Comparison of ENCODE assay signal across 27 cellular contexts in the genomic region with DNA sequence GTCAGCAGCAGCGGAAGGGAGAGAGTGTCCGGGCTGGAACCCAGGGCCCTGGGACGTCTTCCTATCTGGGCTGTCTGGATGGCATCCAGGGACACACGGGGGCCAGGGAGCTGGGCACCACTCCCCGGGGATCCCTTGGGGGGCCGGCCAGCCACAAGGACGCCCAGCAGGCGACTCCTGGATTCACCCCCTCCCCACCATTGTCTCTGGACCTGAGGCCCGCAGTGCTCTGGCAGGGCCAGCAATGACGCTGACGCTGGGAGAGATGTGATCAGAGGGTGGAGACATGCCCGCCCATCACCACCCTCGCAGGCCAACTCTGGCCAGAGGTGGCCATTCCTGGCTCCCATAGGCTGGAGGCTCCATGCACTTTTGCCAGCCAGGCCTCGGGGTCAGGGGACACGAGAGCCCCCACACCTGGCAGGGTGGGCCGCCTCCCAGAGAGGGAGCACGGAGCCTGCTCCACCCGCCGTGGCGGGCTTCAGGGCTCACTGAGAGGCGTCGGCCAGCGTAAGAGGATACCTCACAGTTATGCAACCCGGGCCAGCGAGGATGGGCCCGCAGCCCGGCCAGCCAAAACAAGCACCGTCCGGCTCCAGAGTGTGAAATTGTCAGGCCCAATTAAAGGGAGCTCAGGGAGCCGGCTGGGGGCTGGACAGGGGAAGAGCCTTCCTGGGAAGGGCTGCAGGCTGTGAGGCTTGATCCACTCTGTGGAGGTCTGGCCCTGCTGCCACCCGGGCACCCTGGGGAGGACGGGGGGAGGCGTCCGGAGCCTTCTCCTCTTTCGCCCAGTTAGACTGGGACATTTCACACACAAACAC. TPM values are rescaled to one million over a fixed set of nuclear protein-coding genes. Genes with fewer than 3 reads are reported as not detected.
DNase-seq lines count a peak whose midpoint lies in the region; ATAC-seq and TF ChIP-seq lines count a peak whose summit lies in the region.
"Had no signal": no experiment of that assay in that cellular context is flagged by ENCODE, and none has a peak within 500 bp of the region (broad histone marks: within the 10 kb centered on the region; RNA-seq: fewer than 3 reads in every experiment).

No MANE protein-coding gene starts in this region.

- H3K27ac ChIP-seq in gastrocnemius medialis: no peak overlapping the region
- H3K27ac ChIP-seq: foreskin keratinocyte, thoracic aorta had no signal

- H3K4me3 ChIP-seq in Loucy (ENCODE audit: low read length, poor library complexity, severe bottlenecking) (no peak overlapping the region), gastrocnemius medialis (no peak overlapping the region)
- H3K4me3 ChIP-seq: thoracic aorta had no signal

- no peaks in the 10 kb centered on the region for H3K79me2 ChIP-seq in Loucy (ENCODE audit: insufficient read depth, low read length)

- H3K36me3 ChIP-seq in Loucy (ENCODE audit: insufficient read depth, low read length) (no peaks in the 10 kb centered on the region), gastrocnemius medialis (no peaks in the 10 kb centered on the region)
- H3K36me3 ChIP-seq: thoracic aorta had no signal

- TF ChIP-seq POLR2A in gastrocnemius medialis (IDR thresholded peaks at IDR 0.05): no peak

- no peaks in the 10 kb centered on the region for H3K9me2 ChIP-seq in Loucy (replicated peaks; ENCODE audit: low read depth, low read length)

- no peak for TF ChIP-seq CTCF in CD14-positive monocyte (IDR thresholded peaks at IDR 0.05)
- TF ChIP-seq CTCF in Loucy (conservative IDR thresholded peaks at IDR 0.05; ENCODE audit: low read length): no peak
- TF ChIP-seq CTCF in gastrocnemius medialis (IDR thresholded peaks at IDR 0.05 in 4 of 5, conservative IDR thresholded peaks at IDR 0.05 in 1 of 5): no peak

- H3K9me3 Mint-ChIP-seq in CD14-positive monocyte: no peaks in the 10 kb centered on the region
- H3K9me3 Mint-ChIP-seq: T-cell had no signal

- ATAC-seq in gastrocnemius medialis (peak; percentile 36 to 55), GM21529 (IDR thresholded peaks at IDR 0.05; ENCODE audit: unreplicated experiment) (no peak), T-helper 17 cell (no peak), GM19397 (IDR thresholded peaks at IDR 0.05; ENCODE audit: unreplicated experiment) (no peak)
- ATAC-seq: foreskin keratinocyte had no signal

- no peaks in the 10 kb centered on the region for H4K20me1 ChIP-seq in Loucy (ENCODE audit: insufficient read depth, low read length, poor library complexity, severe bottlenecking)

- H3K27me3 Mint-ChIP-seq in CD14-positive monocyte (ENCODE audit: low read depth in 3 of 3) (peaks cover 4 to 8% (median 6%) of the 10 kb centered on the region in 3 donors), T-helper 17 cell (no peaks in the 10 kb centered on the region)
- H3K27me3 Mint-ChIP-seq: CD4-positive, CD25-positive, alpha-beta regulatory T cell had no signal

- H3K4me1 ChIP-seq in Loucy (ENCODE audit: insufficient read depth, low read length, poor library complexity, severe bottlenecking): peaks cover 91% of the 10 kb centered on the region
- no peaks in the 10 kb centered on the region for H3K4me1 ChIP-seq in gastrocnemius medialis
- H3K4me1 ChIP-seq: foreskin keratinocyte had no signal

- no peaks in the 10 kb centered on the region for H3K9me3 ChIP-seq in Loucy (ENCODE audit: insufficient read depth, low read depth, low read length)
- no peaks in the 10 kb centered on the region for H3K9me3 ChIP-seq in gastrocnemius medialis
- H3K9me3 ChIP-seq in T-helper 17 cell (ENCODE audit: control insufficient read depth, low read length, poor library complexity, severe bottlenecking): no peaks in the 10 kb centered on the region
- H3K9me3 ChIP-seq: thoracic aorta had no signal

- H3K4me2 ChIP-seq in Loucy (ENCODE audit: low read depth, low read length, poor library complexity, severe bottlenecking): no peak overlapping the region

- H3K4me1 Mint-ChIP-seq in CD14-positive monocyte (no peaks in the 10 kb centered on the region), T-helper 17 cell (peaks cover 16% of the 10 kb centered on the region)

- H3K4me3 Mint-ChIP-seq in CD14-positive monocyte (no peak overlapping the region), T-helper 17 cell (no peak overlapping the region)
- H3K4me3 Mint-ChIP-seq: CD4-positive, CD25-positive, alpha-beta regulatory T cell had no signal

- no peak overlapping the region for H2AFZ ChIP-seq in Loucy (ENCODE audit: low read length)

- intact Hi-C loops in CD14-positive monocyte (cut with micrococcal nuclease): no loop called here
- intact Hi-C loops in gastrocnemius medialis (cut with DNase I; ENCODE audit: low total_unique reads): no loop called here

- in situ Hi-C loops in gastrocnemius medialis (cut with MboI; ENCODE audit: low sequenced_read_pairs in 4 of 4): no loop called here

- no peaks in the 10 kb centered on the region for H3K36me3 Mint-ChIP-seq in CD14-positive monocyte
- H3K36me3 Mint-ChIP-seq in T-helper 17 cell (ENCODE audit: low read depth): no peaks in the 10 kb centered on the region
- H3K36me3 Mint-ChIP-seq: CD4-positive, CD25-positive, alpha-beta regulatory T cell; T-cell had no signal

- no peaks in the 10 kb centered on the region for H3F3A ChIP-seq in Loucy (ENCODE audit: low read depth)

- H3K27me3 ChIP-seq in Loucy (ENCODE audit: insufficient read depth, low read length, poor library complexity, severe bottlenecking) (no peaks in the 10 kb centered on the region), gastrocnemius medialis (peaks cover 9 to 30% (median 18%) of the 10 kb centered on the region in 3 donors)
- H3K27me3 ChIP-seq: foreskin keratinocyte had no signal

- H3K9ac ChIP-seq in Loucy (ENCODE audit: low read depth, low read length, poor library complexity, severe bottlenecking): peak overlapping the region; percentile 65

- no peak overlapping the region for H3K27ac Mint-ChIP-seq in CD14-positive monocyte
- H3K27ac Mint-ChIP-seq in T-helper 17 cell: no peak overlapping the region
- H3K27ac Mint-ChIP-seq: CD4-positive, CD25-positive, alpha-beta regulatory T cell had no signal

- DNase-seq in CD14-positive monocyte (ENCODE audit: low spot score): peak; percentile 33
- peak; percentile 58 for DNase-seq in left kidney (ENCODE audit: low read depth, low spot score)
- no peak for DNase-seq in gastrocnemius medialis
- DNase-seq in T-helper 17 cell: no peak
- DNase-seq in iPS-NIHi11 (ENCODE audit: low spot score): no peak
- DNase-seq: activated CD4-positive, alpha-beta T cell treated with anti-CD3 and anti-CD28 coated beads for 4 hours; activated gamma-delta T cell treated with Interleukin-2 at 50 U/mL for 16 hours; CD4-positive, CD25-positive, alpha-beta regulatory T cell; central memory CD4-positive, alpha-beta T cell; DMS153; erythroblast; foreskin keratinocyte; GDM1; KBM-7; kidney glomerular epithelial cell; NCI-H2029; NCI-H345; retina; SHP77 treated with DMSO at 0.1 percent for 48 hours; stimulated activated CD4-positive, alpha-beta T cell treated with anti-CD3 and anti-CD28 coated beads, Interleukin-15, amount 100 ng/mL, for 24 hours had no signal

RNA-seq across cellular contexts. Expression of a gene that starts 10.3 kb away (rescaled TPM):
- not detected for polyA plus RNA-seq in CD14-positive monocyte
- total RNA-seq in gastrocnemius medialis: not detected
- not detected for total RNA-seq in T-helper 17 cell
- total RNA-seq: CD4-positive, CD25-positive, alpha-beta regulatory T cell; foreskin keratinocyte; T-cell; thoracic aorta had no signal
- polyA plus RNA-seq: AG04450; CD4-positive, CD25-positive, alpha-beta regulatory T cell; foreskin keratinocyte; neural cell had no signal

RNA-seq across cellular contexts. Expression of a gene that starts 37.4 kb away (rescaled TPM):
- polyA plus RNA-seq in CD14-positive monocyte: not detected
- total RNA-seq in gastrocnemius medialis (under 1 TPM; 0.03 to 0.19 (median 0.17) TPM), T-helper 17 cell (not detected)
- polyA plus RNA-seq: CD4-positive, CD25-positive, alpha-beta regulatory T cell had no signal

Comparison
In these comparisons a context has a peak if more than half of its experiments do, and no peak if none do; other contexts are left out.
1. DNase-seq: peak in CD14-positive monocyte (single experiment) and left kidney (single experiment); none in gastrocnemius medialis (0 of 2), T-helper 17 cell (0 of 3) and iPS-NIHi11 (single experiment).
2. ATAC-seq: peak in gastrocnemius medialis (2 of 2); none in GM21529 (single experiment), T-helper 17 cell (single experiment) and GM19397 (single experiment).